Comparison of ENCODE assay signal across 1 cellular context in the genomic region with DNA sequence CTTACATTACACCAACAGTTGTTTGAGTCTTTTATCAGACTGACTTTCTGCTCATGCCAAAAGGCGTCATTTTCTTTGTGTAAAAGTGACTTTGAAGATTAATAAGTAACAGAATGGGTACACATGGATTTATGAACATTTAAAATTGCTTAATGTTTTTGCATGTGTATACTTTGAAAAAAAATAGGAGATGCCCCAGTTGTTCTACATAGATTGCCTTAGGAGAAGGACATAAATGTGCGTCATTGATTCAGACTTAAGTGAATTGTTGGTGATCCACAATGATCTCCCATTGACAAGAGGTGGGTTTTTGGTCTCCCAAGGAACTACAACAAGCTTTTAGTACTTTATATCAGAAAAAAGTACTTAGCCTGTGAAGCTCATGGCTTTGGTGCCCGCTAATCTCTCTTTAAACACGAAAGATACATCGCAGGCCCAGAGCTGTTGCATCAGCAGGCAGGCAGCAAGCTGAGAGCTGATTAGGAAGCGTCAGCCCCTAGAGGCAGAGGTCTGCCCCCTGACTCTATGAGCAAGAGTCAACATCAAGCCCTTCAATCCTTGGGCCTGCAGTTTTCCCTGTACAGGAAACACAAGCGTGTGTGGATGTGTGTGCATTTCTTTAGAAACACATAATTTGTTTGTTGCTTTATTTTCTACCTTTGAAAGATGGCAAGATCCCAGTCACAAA.
TF ChIP-seq lines count a peak whose summit lies in the region.

No MANE protein-coding gene starts in this region.

TF ChIP-seq in HepG2, 621 proteins besides CTCF, POLR2A, EP300 and RAD21 (continued from another document and continues in another):
- TF ChIP-seq, protein P1, sequence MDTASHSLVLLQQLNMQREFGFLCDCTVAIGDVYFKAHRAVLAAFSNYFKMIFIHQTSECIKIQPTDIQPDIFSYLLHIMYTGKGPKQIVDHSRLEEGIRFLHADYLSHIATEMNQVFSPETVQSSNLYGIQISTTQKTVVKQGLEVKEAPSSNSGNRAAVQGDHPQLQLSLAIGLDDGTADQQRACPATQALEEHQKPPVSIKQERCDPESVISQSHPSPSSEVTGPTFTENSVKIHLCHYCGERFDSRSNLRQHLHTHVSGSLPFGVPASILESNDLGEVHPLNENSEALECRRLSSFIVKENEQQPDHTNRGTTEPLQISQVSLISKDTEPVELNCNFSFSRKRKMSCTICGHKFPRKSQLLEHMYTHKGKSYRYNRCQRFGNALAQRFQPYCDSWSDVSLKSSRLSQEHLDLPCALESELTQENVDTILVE (CRISPR knock-in tag; IDR thresholded peaks at IDR 0.05), result peak; percentile 89
- TF ChIP-seq, protein P2, sequence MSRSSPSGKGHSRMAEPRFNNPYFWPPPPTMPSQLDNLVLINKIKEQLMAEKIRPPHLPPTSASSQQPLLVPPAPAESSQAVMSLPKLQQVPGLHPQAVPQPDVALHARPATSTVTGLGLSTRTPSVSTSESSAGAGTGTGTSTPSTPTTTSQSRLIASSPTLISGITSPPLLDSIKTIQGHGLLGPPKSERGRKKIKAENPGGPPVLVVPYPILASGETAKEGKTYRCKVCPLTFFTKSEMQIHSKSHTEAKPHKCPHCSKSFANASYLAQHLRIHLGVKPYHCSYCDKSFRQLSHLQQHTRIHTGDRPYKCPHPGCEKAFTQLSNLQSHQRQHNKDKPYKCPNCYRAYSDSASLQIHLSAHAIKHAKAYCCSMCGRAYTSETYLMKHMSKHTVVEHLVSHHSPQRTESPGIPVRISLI (CRISPR knock-in tag; IDR thresholded peaks at IDR 0.05; ENCODE audit: borderline replicate concordance), result peak; percentile 57; the same call in 1 of the 2 replicates
- TF ChIP-seq ZMYM2 (CRISPR knock-in tag; IDR thresholded peaks at IDR 0.05), result no peak
- TF ChIP-seq TSC22D2 (CRISPR knock-in tag; IDR thresholded peaks at IDR 0.05; ENCODE audit: borderline replicate concordance), result 0 out of 2 replicates have a peak, but pooled peaks have one; percentile 63
- peak; percentile 85 for TF ChIP-seq MIER3 (CRISPR knock-in tag; IDR thresholded peaks at IDR 0.05; ENCODE audit: borderline replicate concordance)
- TF ChIP-seq STAG1 (CRISPR knock-in tag; IDR thresholded peaks at IDR 0.05), result peak; percentile 33
- peak; percentile 81 for TF ChIP-seq ZNF614 (CRISPR knock-in tag; IDR thresholded peaks at IDR 0.05; ENCODE audit: borderline replicate concordance)
- TF ChIP-seq, protein P3, sequence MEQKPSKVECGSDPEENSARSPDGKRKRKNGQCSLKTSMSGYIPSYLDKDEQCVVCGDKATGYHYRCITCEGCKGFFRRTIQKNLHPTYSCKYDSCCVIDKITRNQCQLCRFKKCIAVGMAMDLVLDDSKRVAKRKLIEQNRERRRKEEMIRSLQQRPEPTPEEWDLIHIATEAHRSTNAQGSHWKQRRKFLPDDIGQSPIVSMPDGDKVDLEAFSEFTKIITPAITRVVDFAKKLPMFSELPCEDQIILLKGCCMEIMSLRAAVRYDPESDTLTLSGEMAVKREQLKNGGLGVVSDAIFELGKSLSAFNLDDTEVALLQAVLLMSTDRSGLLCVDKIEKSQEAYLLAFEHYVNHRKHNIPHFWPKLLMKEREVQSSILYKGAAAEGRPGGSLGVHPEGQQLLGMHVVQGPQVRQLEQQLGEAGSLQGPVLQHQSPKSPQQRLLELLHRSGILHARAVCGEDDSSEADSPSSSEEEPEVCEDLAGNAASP (CRISPR knock-in tag; IDR thresholded peaks at IDR 0.05; ENCODE audit: borderline replicate concordance), result peak; percentile 70
- TF ChIP-seq TOE1 (CRISPR knock-in tag; IDR thresholded peaks at IDR 0.05), result 0 out of 2 replicates have a peak, but pooled peaks have one; percentile 63
- TF ChIP-seq, protein P4, sequence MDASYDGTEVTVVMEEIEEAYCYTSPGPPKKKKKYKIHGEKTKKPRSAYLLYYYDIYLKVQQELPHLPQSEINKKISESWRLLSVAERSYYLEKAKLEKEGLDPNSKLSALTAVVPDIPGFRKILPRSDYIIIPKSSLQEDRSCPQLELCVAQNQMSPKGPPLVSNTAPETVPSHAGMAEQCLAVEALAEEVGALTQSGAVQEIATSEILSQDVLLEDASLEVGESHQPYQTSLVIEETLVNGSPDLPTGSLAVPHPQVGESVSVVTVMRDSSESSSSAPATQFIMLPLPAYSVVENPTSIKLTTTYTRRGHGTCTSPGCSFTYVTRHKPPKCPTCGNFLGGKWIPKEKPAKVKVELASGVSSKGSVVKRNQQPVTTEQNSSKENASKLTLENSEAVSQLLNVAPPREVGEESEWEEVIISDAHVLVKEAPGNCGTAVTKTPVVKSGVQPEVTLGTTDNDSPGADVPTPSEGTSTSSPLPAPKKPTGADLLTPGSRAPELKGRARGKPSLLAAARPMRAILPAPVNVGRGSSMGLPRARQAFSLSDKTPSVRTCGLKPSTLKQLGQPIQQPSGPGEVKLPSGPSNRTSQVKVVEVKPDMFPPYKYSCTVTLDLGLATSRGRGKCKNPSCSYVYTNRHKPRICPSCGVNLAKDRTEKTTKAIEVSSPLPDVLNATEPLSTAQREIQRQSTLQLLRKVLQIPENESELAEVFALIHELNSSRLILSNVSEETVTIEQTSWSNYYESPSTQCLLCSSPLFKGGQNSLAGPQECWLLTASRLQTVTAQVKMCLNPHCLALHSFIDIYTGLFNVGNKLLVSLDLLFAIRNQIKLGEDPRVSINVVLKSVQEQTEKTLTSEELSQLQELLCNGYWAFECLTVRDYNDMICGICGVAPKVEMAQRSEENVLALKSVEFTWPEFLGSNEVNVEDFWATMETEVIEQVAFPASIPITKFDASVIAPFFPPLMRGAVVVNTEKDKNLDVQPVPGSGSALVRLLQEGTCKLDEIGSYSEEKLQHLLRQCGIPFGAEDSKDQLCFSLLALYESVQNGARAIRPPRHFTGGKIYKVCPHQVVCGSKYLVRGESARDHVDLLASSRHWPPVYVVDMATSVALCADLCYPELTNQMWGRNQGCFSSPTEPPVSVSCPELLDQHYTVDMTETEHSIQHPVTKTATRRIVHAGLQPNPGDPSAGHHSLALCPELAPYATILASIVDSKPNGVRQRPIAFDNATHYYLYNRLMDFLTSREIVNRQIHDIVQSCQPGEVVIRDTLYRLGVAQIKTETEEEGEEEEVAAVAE (CRISPR knock-in tag; IDR thresholded peaks at IDR 0.05; ENCODE audit: borderline replicate concordance), result peak; percentile 78; the same call in 1 of the 2 replicates
- TF ChIP-seq, protein P5, sequence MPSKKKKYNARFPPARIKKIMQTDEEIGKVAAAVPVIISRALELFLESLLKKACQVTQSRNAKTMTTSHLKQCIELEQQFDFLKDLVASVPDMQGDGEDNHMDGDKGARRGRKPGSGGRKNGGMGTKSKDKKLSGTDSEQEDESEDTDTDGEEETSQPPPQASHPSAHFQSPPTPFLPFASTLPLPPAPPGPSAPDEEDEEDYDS (CRISPR knock-in tag; IDR thresholded peaks at IDR 0.05), result peak; percentile 61
- TF ChIP-seq, protein P6, sequence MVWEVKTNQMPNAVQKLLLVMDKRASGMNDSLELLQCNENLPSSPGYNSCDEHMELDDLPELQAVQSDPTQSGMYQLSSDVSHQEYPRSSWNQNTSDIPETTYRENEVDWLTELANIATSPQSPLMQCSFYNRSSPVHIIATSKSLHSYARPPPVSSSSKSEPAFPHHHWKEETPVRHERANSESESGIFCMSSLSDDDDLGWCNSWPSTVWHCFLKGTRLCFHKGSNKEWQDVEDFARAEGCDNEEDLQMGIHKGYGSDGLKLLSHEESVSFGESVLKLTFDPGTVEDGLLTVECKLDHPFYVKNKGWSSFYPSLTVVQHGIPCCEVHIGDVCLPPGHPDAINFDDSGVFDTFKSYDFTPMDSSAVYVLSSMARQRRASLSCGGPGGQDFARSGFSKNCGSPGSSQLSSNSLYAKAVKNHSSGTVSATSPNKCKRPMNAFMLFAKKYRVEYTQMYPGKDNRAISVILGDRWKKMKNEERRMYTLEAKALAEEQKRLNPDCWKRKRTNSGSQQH (CRISPR knock-in tag; IDR thresholded peaks at IDR 0.05; ENCODE audit: low read depth), result peak; percentile 89; the same call in 1 of the 2 replicates
- no peak for TF ChIP-seq JUNB (CRISPR knock-in tag; IDR thresholded peaks at IDR 0.05; ENCODE audit: borderline replicate concordance)
- TF ChIP-seq, protein P7, sequence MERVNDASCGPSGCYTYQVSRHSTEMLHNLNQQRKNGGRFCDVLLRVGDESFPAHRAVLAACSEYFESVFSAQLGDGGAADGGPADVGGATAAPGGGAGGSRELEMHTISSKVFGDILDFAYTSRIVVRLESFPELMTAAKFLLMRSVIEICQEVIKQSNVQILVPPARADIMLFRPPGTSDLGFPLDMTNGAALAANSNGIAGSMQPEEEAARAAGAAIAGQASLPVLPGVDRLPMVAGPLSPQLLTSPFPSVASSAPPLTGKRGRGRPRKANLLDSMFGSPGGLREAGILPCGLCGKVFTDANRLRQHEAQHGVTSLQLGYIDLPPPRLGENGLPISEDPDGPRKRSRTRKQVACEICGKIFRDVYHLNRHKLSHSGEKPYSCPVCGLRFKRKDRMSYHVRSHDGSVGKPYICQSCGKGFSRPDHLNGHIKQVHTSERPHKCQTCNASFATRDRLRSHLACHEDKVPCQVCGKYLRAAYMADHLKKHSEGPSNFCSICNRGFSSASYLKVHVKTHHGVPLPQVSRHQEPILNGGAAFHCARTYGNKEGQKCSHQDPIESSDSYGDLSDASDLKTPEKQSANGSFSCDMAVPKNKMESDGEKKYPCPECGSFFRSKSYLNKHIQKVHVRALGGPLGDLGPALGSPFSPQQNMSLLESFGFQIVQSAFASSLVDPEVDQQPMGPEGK (CRISPR knock-in tag; IDR thresholded peaks at IDR 0.05), result peak; percentile 46; the same call in 1 of the 2 replicates
- TF ChIP-seq NFATC3 (CRISPR knock-in tag; IDR thresholded peaks at IDR 0.05), result no peak
- TF ChIP-seq ZSCAN9 (CRISPR knock-in tag; IDR thresholded peaks at IDR 0.05; ENCODE audit: borderline replicate concordance), result 0 out of 2 replicates have a peak, but pooled peaks have one; percentile 43
- TF ChIP-seq, protein P8, sequence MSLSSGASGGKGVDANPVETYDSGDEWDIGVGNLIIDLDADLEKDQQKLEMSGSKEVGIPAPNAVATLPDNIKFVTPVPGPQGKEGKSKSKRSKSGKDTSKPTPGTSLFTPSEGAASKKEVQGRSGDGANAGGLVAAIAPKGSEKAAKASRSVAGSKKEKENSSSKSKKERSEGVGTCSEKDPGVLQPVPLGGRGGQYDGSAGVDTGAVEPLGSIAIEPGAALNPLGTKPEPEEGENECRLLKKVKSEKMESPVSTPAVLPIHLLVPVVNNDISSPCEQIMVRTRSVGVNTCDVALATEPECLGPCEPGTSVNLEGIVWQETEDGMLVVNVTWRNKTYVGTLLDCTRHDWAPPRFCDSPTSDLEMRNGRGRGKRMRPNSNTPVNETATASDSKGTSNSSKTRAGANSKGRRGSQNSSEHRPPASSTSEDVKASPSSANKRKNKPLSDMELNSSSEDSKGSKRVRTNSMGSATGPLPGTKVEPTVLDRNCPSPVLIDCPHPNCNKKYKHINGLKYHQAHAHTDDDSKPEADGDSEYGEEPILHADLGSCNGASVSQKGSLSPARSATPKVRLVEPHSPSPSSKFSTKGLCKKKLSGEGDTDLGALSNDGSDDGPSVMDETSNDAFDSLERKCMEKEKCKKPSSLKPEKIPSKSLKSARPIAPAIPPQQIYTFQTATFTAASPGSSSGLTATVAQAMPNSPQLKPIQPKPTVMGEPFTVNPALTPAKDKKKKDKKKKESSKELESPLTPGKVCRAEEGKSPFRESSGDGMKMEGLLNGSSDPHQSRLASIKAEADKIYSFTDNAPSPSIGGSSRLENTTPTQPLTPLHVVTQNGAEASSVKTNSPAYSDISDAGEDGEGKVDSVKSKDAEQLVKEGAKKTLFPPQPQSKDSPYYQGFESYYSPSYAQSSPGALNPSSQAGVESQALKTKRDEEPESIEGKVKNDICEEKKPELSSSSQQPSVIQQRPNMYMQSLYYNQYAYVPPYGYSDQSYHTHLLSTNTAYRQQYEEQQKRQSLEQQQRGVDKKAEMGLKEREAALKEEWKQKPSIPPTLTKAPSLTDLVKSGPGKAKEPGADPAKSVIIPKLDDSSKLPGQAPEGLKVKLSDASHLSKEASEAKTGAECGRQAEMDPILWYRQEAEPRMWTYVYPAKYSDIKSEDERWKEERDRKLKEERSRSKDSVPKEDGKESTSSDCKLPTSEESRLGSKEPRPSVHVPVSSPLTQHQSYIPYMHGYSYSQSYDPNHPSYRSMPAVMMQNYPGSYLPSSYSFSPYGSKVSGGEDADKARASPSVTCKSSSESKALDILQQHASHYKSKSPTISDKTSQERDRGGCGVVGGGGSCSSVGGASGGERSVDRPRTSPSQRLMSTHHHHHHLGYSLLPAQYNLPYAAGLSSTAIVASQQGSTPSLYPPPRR (CRISPR knock-in tag; IDR thresholded peaks at IDR 0.05; ENCODE audit: borderline replicate concordance), result peak; percentile 64; the same call in 1 of the 2 replicates
- peak; percentile 88 for TF ChIP-seq FOSL2 (CRISPR knock-in tag; IDR thresholded peaks at IDR 0.05)
- no peak for TF ChIP-seq RBM39 (IDR thresholded peaks at IDR 0.05; ENCODE audit: low read depth, low read length, poor library complexity, severe bottlenecking)
- 0 out of 2 replicates have a peak, but pooled peaks have one; percentile 50 for TF ChIP-seq ISL2 (CRISPR knock-in tag; IDR thresholded peaks at IDR 0.05)
- TF ChIP-seq BCL6 (CRISPR knock-in tag; IDR thresholded peaks at IDR 0.05), result peak; percentile 64
- peak; percentile 69; the same call in 1 of the 2 replicates for TF ChIP-seq FOXC1 (CRISPR knock-in tag; IDR thresholded peaks at IDR 0.05; ENCODE audit: borderline replicate concordance)
- no peak for TF ChIP-seq ZNF251 (CRISPR knock-in tag; IDR thresholded peaks at IDR 0.05)
- no peak for TF ChIP-seq ZNF546 (CRISPR knock-in tag; conservative IDR thresholded peaks at IDR 0.05)
- TF ChIP-seq FOSL1 (CRISPR knock-in tag; IDR thresholded peaks at IDR 0.05; ENCODE audit: borderline replicate concordance), result no peak
- TF ChIP-seq PHF21A (CRISPR knock-in tag; IDR thresholded peaks at IDR 0.05), result peak; percentile 56; the same call in 1 of the 2 replicates
- peak; percentile 78; the same call in 1 of the 2 replicates for TF ChIP-seq ZNF501 (CRISPR knock-in tag; IDR thresholded peaks at IDR 0.05)
- TF ChIP-seq, protein P9, sequence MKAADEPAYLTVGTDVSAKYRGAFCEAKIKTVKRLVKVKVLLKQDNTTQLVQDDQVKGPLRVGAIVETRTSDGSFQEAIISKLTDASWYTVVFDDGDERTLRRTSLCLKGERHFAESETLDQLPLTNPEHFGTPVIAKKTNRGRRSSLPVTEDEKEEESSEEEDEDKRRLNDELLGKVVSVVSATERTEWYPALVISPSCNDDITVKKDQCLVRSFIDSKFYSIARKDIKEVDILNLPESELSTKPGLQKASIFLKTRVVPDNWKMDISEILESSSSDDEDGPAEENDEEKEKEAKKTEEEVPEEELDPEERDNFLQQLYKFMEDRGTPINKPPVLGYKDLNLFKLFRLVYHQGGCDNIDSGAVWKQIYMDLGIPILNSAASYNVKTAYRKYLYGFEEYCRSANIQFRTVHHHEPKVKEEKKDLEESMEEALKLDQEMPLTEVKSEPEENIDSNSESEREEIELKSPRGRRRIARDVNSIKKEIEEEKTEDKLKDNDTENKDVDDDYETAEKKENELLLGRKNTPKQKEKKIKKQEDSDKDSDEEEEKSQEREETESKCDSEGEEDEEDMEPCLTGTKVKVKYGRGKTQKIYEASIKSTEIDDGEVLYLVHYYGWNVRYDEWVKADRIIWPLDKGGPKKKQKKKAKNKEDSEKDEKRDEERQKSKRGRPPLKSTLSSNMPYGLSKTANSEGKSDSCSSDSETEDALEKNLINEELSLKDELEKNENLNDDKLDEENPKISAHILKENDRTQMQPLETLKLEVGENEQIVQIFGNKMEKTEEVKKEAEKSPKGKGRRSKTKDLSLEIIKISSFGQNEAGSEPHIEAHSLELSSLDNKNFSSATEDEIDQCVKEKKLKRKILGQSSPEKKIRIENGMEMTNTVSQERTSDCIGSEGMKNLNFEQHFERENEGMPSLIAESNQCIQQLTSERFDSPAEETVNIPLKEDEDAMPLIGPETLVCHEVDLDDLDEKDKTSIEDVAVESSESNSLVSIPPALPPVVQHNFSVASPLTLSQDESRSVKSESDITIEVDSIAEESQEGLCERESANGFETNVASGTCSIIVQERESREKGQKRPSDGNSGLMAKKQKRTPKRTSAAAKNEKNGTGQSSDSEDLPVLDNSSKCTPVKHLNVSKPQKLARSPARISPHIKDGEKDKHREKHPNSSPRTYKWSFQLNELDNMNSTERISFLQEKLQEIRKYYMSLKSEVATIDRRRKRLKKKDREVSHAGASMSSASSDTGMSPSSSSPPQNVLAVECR (CRISPR knock-in tag; IDR thresholded peaks at IDR 0.05; ENCODE audit: borderline replicate concordance), result peak; percentile 65; the same call in 1 of the 2 replicates
- no peak for TF ChIP-seq ZNF160 (CRISPR knock-in tag; IDR thresholded peaks at IDR 0.05)
